In genomic region chr14:92519246-92520101, GRCh38 we compare ENCODE assay signal across 16 cellular contexts. TPM values are rescaled to one million over a fixed set of nuclear protein-coding genes. Genes with fewer than 3 reads are reported as not detected.
DNase-seq lines count a peak whose midpoint lies in the region; ATAC-seq and TF ChIP-seq lines count a peak whose summit lies in the region.
"Had no signal": no experiment of that assay in that cellular context is flagged by ENCODE, and none has a peak within 500 bp of the region (broad histone marks: within the 10 kb centered on the region; RNA-seq: fewer than 3 reads in every experiment).

No MANE protein-coding gene starts in this region.

- peak overlapping the region; percentile 25 to 97 (median 90) for H3K27ac Mint-ChIP-seq in CD8-positive, alpha-beta memory T cell
- H3K27ac Mint-ChIP-seq in activated T-helper 2 cell treated with anti-CD3 and anti-CD28 coated beads, Interferon-gamma antibody, Interleukin-2, Interleukin-4, amounts not matched to agents 10 μg/mL and 5 μg/mL and 100 μg/mL, durations not matched to agents 14 hours and 24 hours and 36 hours: no peak overlapping the region

- peak overlapping the region in 6 of 7 donors; percentile 7 to 81 (median 56) for H3K4me3 Mint-ChIP-seq in CD8-positive, alpha-beta memory T cell
- H3K4me3 Mint-ChIP-seq in activated T-helper 2 cell treated with anti-CD3 and anti-CD28 coated beads, Interferon-gamma antibody, Interleukin-2, Interleukin-4, amounts not matched to agents 10 μg/mL and 5 μg/mL and 100 μg/mL, durations not matched to agents 14 hours and 24 hours and 36 hours (ENCODE audit: low read depth): no peak overlapping the region

- no peak overlapping the region for H3K27ac ChIP-seq in CD8-positive, alpha-beta memory T cell (ENCODE audit: low read depth, low read length)
- H3K27ac ChIP-seq in cingulate gyrus (ENCODE audit: low read depth, low read length): peak overlapping the region; percentile 10
- H3K27ac ChIP-seq in rectal smooth muscle tissue (ENCODE audit: low read depth, low read length): peak overlapping the region; percentile 9
- H3K27ac ChIP-seq in coronary artery: peak overlapping the region in 1 of 2 donors; percentile 12
- H3K27ac ChIP-seq: brain microvascular endothelial cell had no signal

- peaks cover 1 to 5% (median 4%) of the 10 kb centered on the region in 3 donors for H3K36me3 Mint-ChIP-seq in CD8-positive, alpha-beta memory T cell
- no peaks in the 10 kb centered on the region for H3K36me3 Mint-ChIP-seq in activated T-helper 2 cell treated with anti-CD3 and anti-CD28 coated beads, Interferon-gamma antibody, Interleukin-2, Interleukin-4, amounts not matched to agents 10 μg/mL and 5 μg/mL and 100 μg/mL, durations not matched to agents 14 hours and 24 hours and 36 hours (ENCODE audit: low read depth)

- intact Hi-C loops in activated T-helper 2 cell treated with anti-CD3 and anti-CD28 coated beads, Interferon-gamma antibody, Interleukin-2, Interleukin-4, amounts not matched to agents 10 μg/mL and 5 μg/mL and 100 μg/mL, durations not matched to agents 14 hours and 24 hours and 36 hours (cut with micrococcal nuclease): no loop called here

- peak; percentile 18 for ATAC-seq in HG03571 (IDR thresholded peaks at IDR 0.05; ENCODE audit: unreplicated experiment)

- no peaks in the 10 kb centered on the region for H3K9me3 ChIP-seq in CD8-positive, alpha-beta memory T cell (ENCODE audit: low read length)
- H3K9me3 ChIP-seq: heart right ventricle had no signal

- H3K27me3 Mint-ChIP-seq in CD8-positive, alpha-beta memory T cell: peaks cover 0 to 3% of the 10 kb centered on the region in 2 donors
- H3K27me3 Mint-ChIP-seq in activated T-helper 2 cell treated with anti-CD3 and anti-CD28 coated beads, Interferon-gamma antibody, Interleukin-2, Interleukin-4, amounts not matched to agents 10 μg/mL and 5 μg/mL and 100 μg/mL, durations not matched to agents 14 hours and 24 hours and 36 hours (ENCODE audit: low read depth): peaks cover 40% of the 10 kb centered on the region

- TF ChIP-seq CTCF in coronary artery (IDR thresholded peaks at IDR 0.05): no peak

- CTCF ChIA-PET in CD8-positive, alpha-beta memory T cell (lab: Charles Lee): interaction anchor here (1.3 to 2.1 kb wide), 3 partner anchors 11 to 94 kb away, joined by 3 to 5 read pairs (median 3); no protein-coding TSS in a partner anchor

- H3K27me3 ChIP-seq in CD8-positive, alpha-beta memory T cell (ENCODE audit: insufficient read depth, low read length, poor library complexity, severe bottlenecking): no peaks in the 10 kb centered on the region
- H3K27me3 ChIP-seq in rectal smooth muscle tissue (ENCODE audit: control insufficient read depth, insufficient read depth, low read length): no peaks in the 10 kb centered on the region
- H3K27me3 ChIP-seq: brain microvascular endothelial cell had no signal

- no peak for DNase-seq in CD8-positive, alpha-beta memory T cell
- no peak for DNase-seq in coronary artery (ENCODE audit: low spot score)
- no peak for DNase-seq in MV-4-11 (lab: John Stamatoyannopoulos, UW)
- no peak for DNase-seq in activated CD4-positive, CD25-positive, alpha-beta regulatory T cell (lab: John Stamatoyannopoulos, UW)
- DNase-seq in activated T-helper 2 cell treated with anti-CD3 and anti-CD28 coated beads, Interferon-gamma antibody, Interleukin-2, Interleukin-4, amounts not matched to agents 10 μg/mL and 5 μg/mL and 100 μg/mL, durations not matched to agents 14 hours and 24 hours and 36 hours (ENCODE audit: low spot score): no peak
- DNase-seq: activated CD4-positive, alpha-beta T cell treated with anti-CD3 and anti-CD28 coated beads, Interleukin-2, amount 50 U/mL, for 4 hours; activated naive CD4-positive, alpha-beta T cell; brain microvascular endothelial cell; DMS153; heart right ventricle; kidney; NCI-H187 had no signal

- H3K4me1 ChIP-seq in CD8-positive, alpha-beta memory T cell (ENCODE audit: insufficient read depth, low read length): peaks cover 53% of the 10 kb centered on the region
- H3K4me1 ChIP-seq in rectal smooth muscle tissue (ENCODE audit: control insufficient read depth, insufficient read depth, low read length): peaks cover 4% of the 10 kb centered on the region

- H3K9me3 Mint-ChIP-seq in CD8-positive, alpha-beta memory T cell: no peaks in the 10 kb centered on the region
- H3K9me3 Mint-ChIP-seq in activated T-helper 2 cell treated with anti-CD3 and anti-CD28 coated beads, Interferon-gamma antibody, Interleukin-2, Interleukin-4, amounts not matched to agents 10 μg/mL and 5 μg/mL and 100 μg/mL, durations not matched to agents 14 hours and 24 hours and 36 hours: no peaks in the 10 kb centered on the region

- peaks cover 80 to 97% (median 81%) of the 10 kb centered on the region in 3 donors for H3K4me1 Mint-ChIP-seq in CD8-positive, alpha-beta memory T cell
- peaks cover 20% of the 10 kb centered on the region for H3K4me1 Mint-ChIP-seq in activated T-helper 2 cell treated with anti-CD3 and anti-CD28 coated beads, Interferon-gamma antibody, Interleukin-2, Interleukin-4, amounts not matched to agents 10 μg/mL and 5 μg/mL and 100 μg/mL, durations not matched to agents 14 hours and 24 hours and 36 hours (ENCODE audit: low read depth)

- no peak overlapping the region for H3K4me3 ChIP-seq in CD8-positive, alpha-beta memory T cell (ENCODE audit: low read length)
- H3K4me3 ChIP-seq in rectal smooth muscle tissue (ENCODE audit: low read length) (no peak overlapping the region), coronary artery (no peak overlapping the region)
- H3K4me3 ChIP-seq: heart right ventricle, skin epidermis had no signal

- H3K9ac ChIP-seq in rectal smooth muscle tissue (ENCODE audit: low read length): no peak overlapping the region

- POLR2A ChIA-PET in CD8-positive, alpha-beta memory T cell (lab: Charles Lee): interaction anchor here (0.6 kb wide), 1 partner anchor 48 kb away, joined by 5 read pairs; no protein-coding TSS in a partner anchor

- H3K36me3 ChIP-seq in CD8-positive, alpha-beta memory T cell (ENCODE audit: insufficient read depth, low read length): no peaks in the 10 kb centered on the region
- no peaks in the 10 kb centered on the region for H3K36me3 ChIP-seq in rectal smooth muscle tissue (ENCODE audit: control insufficient read depth, insufficient read depth, low read length)
- H3K36me3 ChIP-seq: brain microvascular endothelial cell, heart right ventricle had no signal

RNA-seq across cellular contexts. Expression of gene RIN3, which starts 5.9 kb away (rescaled TPM):
- total RNA-seq in CD8-positive, alpha-beta memory T cell: 10 to 100 TPM; 46.0 to 47.4 TPM
- 31.9 TPM for polyA plus RNA-seq in CD8-positive, alpha-beta memory T cell
- total RNA-seq in activated T-helper 2 cell treated with anti-CD3 and anti-CD28 coated beads, Interferon-gamma antibody, Interleukin-2, Interleukin-4, amounts not matched to agents 10 μg/mL and 5 μg/mL and 100 μg/mL, durations not matched to agents 14 hours and 24 hours and 36 hours: 21.1 and 22.1 TPM in 2 replicates
